16 cellular contexts compared by ENCODE assay signal in the genomic region with DNA sequence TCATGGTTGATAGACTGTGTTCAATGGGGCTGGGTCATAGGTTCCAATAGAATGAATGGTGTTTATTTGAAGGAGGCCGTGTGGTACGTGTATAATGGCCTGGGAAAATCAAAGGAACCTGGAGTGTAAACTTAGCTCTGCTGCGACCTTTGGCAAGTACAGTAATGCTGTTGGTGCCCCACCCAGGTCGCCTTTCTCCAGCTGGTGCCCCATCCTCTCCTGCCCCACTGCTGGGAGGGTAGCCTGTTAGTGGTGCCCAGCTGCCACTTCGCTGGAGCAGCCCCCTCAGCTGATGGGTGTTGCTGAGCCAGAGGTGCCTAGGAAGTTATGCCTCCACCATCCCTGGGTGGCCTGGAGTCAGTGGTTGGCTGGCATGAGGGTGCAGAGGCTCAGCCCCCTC.
"Had no signal": no experiment of that assay in that cellular context is flagged by ENCODE, and none has a peak within 500 bp of the region (broad histone marks: within the 10 kb centered on the region; RNA-seq: fewer than 3 reads in every experiment).

No MANE protein-coding gene starts in this region.

- H3K36me3 ChIP-seq: gastrocnemius medialis, heart right ventricle, ovary, tibial nerve had no signal

- DNase-seq: cortex of kidney; effector memory CD4-positive, alpha-beta T cell; gastrocnemius medialis; heart right ventricle; hypothalamus; kidney glomerular epithelial cell; mammary epithelial cell; natural killer cell; nucleus accumbens; ovary; right cardiac atrium; stimulated activated CD4-positive, alpha-beta T cell treated with anti-CD3 and anti-CD28 coated beads, Interleukin-2, amount 100 ng/mL, for 48 hours had no signal

- H3K9me3 ChIP-seq: gastrocnemius medialis, heart right ventricle, ovary, tibial nerve had no signal

- H3K27me3 ChIP-seq: gastrocnemius medialis, ovary, tibial nerve had no signal

- H3K27ac ChIP-seq: gastrocnemius medialis, heart right ventricle, ovary, tibial nerve had no signal

- H3K4me3 ChIP-seq: gastrocnemius medialis, heart right ventricle, ovary, smooth muscle cell, tibial nerve had no signal

- H3K4me1 ChIP-seq: gastrocnemius medialis, heart right ventricle, tibial nerve had no signal

- ATAC-seq: esophagus mucosa, gastrocnemius medialis, heart right ventricle, left lobe of liver, natural killer cell, right cardiac atrium had no signal
